1 cellular context compared by ENCODE assay signal in genomic region chr20:50931306-50932015, GRCh38.
TF ChIP-seq lines count a peak whose summit lies in the region.

Gene ADNP (minus strand): TSS chr20:50931437. CDS start chr20:50903996, 27,441 bp downstream.

TF ChIP-seq in HepG2, 621 proteins besides CTCF, POLR2A, EP300 and RAD21 (continued from another document and continues in another):
- TF ChIP-seq, protein P1, sequence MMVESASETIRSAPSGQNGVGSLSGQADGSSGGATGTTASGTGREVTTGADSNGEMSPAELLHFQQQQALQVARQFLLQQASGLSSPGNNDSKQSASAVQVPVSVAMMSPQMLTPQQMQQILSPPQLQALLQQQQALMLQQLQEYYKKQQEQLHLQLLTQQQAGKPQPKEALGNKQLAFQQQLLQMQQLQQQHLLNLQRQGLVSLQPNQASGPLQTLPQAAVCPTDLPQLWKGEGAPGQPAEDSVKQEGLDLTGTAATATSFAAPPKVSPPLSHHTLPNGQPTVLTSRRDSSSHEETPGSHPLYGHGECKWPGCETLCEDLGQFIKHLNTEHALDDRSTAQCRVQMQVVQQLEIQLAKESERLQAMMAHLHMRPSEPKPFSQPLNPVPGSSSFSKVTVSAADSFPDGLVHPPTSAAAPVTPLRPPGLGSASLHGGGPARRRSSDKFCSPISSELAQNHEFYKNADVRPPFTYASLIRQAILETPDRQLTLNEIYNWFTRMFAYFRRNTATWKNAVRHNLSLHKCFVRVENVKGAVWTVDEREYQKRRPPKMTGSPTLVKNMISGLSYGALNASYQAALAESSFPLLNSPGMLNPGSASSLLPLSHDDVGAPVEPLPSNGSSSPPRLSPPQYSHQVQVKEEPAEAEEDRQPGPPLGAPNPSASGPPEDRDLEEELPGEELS (CRISPR knock-in tag; IDR thresholded peaks at IDR 0.05): peak; percentile 51; the same call in 1 of the 2 replicates
- TF ChIP-seq ZFYVE20 (CRISPR knock-in tag; IDR thresholded peaks at IDR 0.05; ENCODE audit: borderline replicate concordance, low read depth) (peak; percentile 12; the same call in 1 of the 2 replicates), ZNF605 (CRISPR knock-in tag; IDR thresholded peaks at IDR 0.05) (peak; percentile 52; the same call in 1 of the 2 replicates), ZNF33B (CRISPR knock-in tag; IDR thresholded peaks at IDR 0.05) (no peak), ZNF781 (CRISPR knock-in tag; IDR thresholded peaks at IDR 0.05; ENCODE audit: borderline replicate concordance, not compliant biosample characterization) (no peak), ZNF691 (CRISPR knock-in tag; IDR thresholded peaks at IDR 0.05; ENCODE audit: borderline replicate concordance, low read depth) (peak; percentile 94), RFXAP (CRISPR knock-in tag; IDR thresholded peaks at IDR 0.05; ENCODE audit: borderline replicate concordance) (0 out of 2 replicates have a peak, but pooled peaks have one; percentile 43), ZNF609 (CRISPR knock-in tag; IDR thresholded peaks at IDR 0.05; ENCODE audit: borderline replicate concordance) (0 out of 2 replicates have a peak, but pooled peaks have one; percentile 42), CREM (IDR thresholded peaks at IDR 0.05) (peak; percentile 92), CREM (CRISPR knock-in tag; IDR thresholded peaks at IDR 0.05) (0 out of 2 replicates have a peak, but pooled peaks have one; percentile 45), ZNF225 (CRISPR knock-in tag; IDR thresholded peaks at IDR 0.05) (peak; percentile 75; the same call in 1 of the 2 replicates), ZNF780A (CRISPR knock-in tag; IDR thresholded peaks at IDR 0.05) (no peak), TRIM22 (IDR thresholded peaks at IDR 0.05) (no peak), HMGA1 (CRISPR knock-in tag; conservative IDR thresholded peaks at IDR 0.05) (no peak), TFE3 (CRISPR knock-in tag; IDR thresholded peaks at IDR 0.05) (peak; percentile 44; the same call in 1 of the 2 replicates), ZNF430 (CRISPR knock-in tag; IDR thresholded peaks at IDR 0.05) (no peak; the same call in 1 of the 2 replicates), CENPT (CRISPR knock-in tag; IDR thresholded peaks at IDR 0.05; ENCODE audit: low read depth) (no peak; the same call in 1 of the 2 replicates), ZNF607 (CRISPR knock-in tag; IDR thresholded peaks at IDR 0.05; ENCODE audit: borderline replicate concordance) (no peak; the same call in 1 of the 2 replicates), ZNF460 (CRISPR knock-in tag; IDR thresholded peaks at IDR 0.05; ENCODE audit: borderline replicate concordance) (no peak), MXD4 (CRISPR knock-in tag; IDR thresholded peaks at IDR 0.05) (0 out of 2 replicates have a peak, but pooled peaks have one; percentile 33), ZNF563 (CRISPR knock-in tag; IDR thresholded peaks at IDR 0.05) (peak; percentile 72; the same call in 1 of the 2 replicates), USF2 (IDR thresholded peaks at IDR 0.05; ENCODE audit: low read depth, low read length) (no peak), USF2 (CRISPR knock-in tag; IDR thresholded peaks at IDR 0.05; ENCODE audit: borderline replicate concordance) (no peak), ZNF224 (CRISPR knock-in tag; IDR thresholded peaks at IDR 0.05) (no peak), ATF7 (IDR thresholded peaks at IDR 0.05) (peak; percentile 40; the same call in 1 of the 2 replicates), ATF7 (CRISPR knock-in tag; IDR thresholded peaks at IDR 0.05) (peak; percentile 81), ZNF329 (CRISPR knock-in tag; IDR thresholded peaks at IDR 0.05; ENCODE audit: low read depth) (peak; percentile 11; the same call in 1 of the 2 replicates), ZNF484 (CRISPR knock-in tag; IDR thresholded peaks at IDR 0.05; ENCODE audit: borderline replicate concordance, low read depth) (peak; percentile 70; the same call in 1 of the 2 replicates), ZHX2 (IDR thresholded peaks at IDR 0.05; ENCODE audit: low read depth) (peak; percentile 97), ZHX2 (CRISPR knock-in tag; IDR thresholded peaks at IDR 0.05; ENCODE audit: borderline replicate concordance) (no peak), GPN1 (CRISPR knock-in tag; IDR thresholded peaks at IDR 0.05; ENCODE audit: borderline replicate concordance) (no peak)
- TF ChIP-seq, protein P2, sequence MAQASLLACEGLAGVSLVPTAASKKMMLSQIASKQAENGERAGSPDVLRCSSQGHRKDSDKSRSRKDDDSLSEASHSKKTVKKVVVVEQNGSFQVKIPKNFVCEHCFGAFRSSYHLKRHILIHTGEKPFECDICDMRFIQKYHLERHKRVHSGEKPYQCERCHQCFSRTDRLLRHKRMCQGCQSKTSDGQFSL (CRISPR knock-in tag; IDR thresholded peaks at IDR 0.05): peak; percentile 97
- TF ChIP-seq, protein P3, sequence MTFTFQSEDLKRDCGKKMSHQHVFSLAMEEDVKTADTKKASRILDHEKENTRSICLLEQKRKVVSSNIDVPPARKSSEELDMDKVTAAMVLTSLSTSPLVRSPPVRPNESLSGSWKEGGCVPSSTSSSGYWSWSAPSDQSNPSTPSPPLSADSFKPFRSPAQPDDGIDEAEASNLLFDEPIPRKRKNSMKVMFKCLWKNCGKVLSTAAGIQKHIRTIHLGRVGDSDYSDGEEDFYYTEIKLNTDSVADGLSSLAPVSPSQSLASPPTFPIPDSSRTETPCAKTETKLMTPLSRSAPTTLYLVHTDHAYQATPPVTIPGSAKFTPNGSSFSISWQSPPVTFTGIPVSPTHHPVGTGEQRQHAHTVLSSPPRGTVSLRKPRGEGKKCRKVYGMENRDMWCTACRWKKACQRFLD (CRISPR knock-in tag; IDR thresholded peaks at IDR 0.05; ENCODE audit: borderline replicate concordance): 0 out of 2 replicates have a peak, but pooled peaks have one; percentile 14
- TF ChIP-seq, protein P4, sequence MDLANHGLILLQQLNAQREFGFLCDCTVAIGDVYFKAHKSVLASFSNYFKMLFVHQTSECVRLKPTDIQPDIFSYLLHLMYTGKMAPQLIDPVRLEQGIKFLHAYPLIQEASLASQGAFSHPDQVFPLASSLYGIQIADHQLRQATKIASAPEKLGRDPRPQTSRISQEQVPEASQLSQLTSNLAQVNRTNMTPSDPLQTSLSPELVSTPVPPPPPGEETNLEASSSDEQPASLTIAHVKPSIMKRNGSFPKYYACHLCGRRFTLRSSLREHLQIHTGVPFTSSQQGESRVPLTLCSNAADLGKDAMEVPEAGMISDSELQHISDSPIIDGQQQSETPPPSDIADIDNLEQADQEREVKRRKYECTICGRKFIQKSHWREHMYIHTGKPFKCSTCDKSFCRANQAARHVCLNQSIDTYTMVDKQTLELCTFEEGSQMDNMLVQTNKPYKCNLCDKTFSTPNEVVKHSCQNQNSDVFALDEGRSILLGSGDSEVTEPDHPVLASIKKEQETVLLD (CRISPR knock-in tag; IDR thresholded peaks at IDR 0.05; ENCODE audit: low read depth): peak; percentile 67; the same call in 1 of the 2 replicates
